Comparison of ENCODE assay signal across 13 cellular contexts in the genomic region with DNA sequence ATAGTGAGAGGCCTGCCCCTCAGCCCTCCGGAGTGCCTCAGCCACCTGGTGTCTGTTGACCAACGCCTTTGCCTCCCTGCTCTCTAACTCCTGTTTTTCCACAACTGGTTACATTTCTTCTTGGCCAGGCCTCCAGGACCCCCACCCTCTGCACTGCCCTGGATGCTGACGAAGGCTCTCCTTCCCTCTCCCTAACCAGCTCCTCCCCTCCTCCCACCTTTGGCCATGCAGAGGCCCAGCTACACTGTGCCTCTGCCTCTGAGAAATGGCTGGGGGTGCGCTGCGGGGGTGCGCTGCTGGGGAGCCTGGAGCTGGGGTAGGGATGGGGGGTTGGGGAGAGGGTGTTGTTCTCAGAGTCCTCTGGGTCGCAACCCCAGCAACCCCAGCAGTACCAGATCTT. TPM values are rescaled to one million over a fixed set of nuclear protein-coding genes. Genes with fewer than 3 reads are reported as not detected.
DNase-seq lines count a peak whose midpoint lies in the region; ATAC-seq and TF ChIP-seq lines count a peak whose summit lies in the region.
"Not testable (repeated sequence)": the region's sequence is repeated elsewhere in the genome, so short reads cannot be mapped to it uniquely, and the experiment has no call there.
"Had no signal": no experiment of that assay in that cellular context is flagged by ENCODE, and none has a peak within 500 bp of the region (broad histone marks: within the 10 kb centered on the region; RNA-seq: fewer than 3 reads in every experiment).

No MANE protein-coding gene starts in this region.

- not testable (repeated sequence) for H3K36me3 Mint-ChIP-seq in activated naive CD4-positive, alpha-beta T cell treated with anti-CD3 and anti-CD28 coated beads, Interleukin-2, amount 10 ng/mL, durations not matched to agents 7 days and 5 days; central memory CD8-positive, alpha-beta T cell (ENCODE audit: insufficient read depth); naive B cell

- H3K4me2 ChIP-seq in BLaER1 = peak overlapping the region; percentile 58; the same call in 1 of the 2 replicates
- peak overlapping the region; percentile 68 for H3K4me2 ChIP-seq in HCT116 (ENCODE audit: low read length)
- peak overlapping the region; percentile 79 for H3K4me2 ChIP-seq in SK-N-SH
- H3K4me2 ChIP-seq in smooth muscle cell = peak overlapping the region; percentile 82

- not testable (repeated sequence) for TF ChIP-seq RAD21 in HCT116 (IDR thresholded peaks at IDR 0.05; ENCODE audit: low read depth); SK-N-SH (IDR thresholded peaks at IDR 0.05; ENCODE audit: low read length)

- not testable (repeated sequence) for H3K36me3 ChIP-seq in BLaER1; HCT116 (ENCODE audit: control insufficient read depth in 1 of 2, insufficient read depth in 2 of 2, low read length in 2 of 2); SK-N-SH (replicated peaks in 1 of 2; ENCODE audit: control insufficient read depth in 1 of 2, insufficient read depth in 2 of 2, low read length in 1 of 2); smooth muscle cell (ENCODE audit: low read depth)

- H4K20me1 ChIP-seq in BLaER1 = peaks cover 13% of the 10 kb centered on the region; the same call in 1 of the 2 replicates
- H4K20me1 ChIP-seq in HCT116 (ENCODE audit: insufficient read depth); SK-N-SH (ENCODE audit: insufficient read depth); smooth muscle cell (ENCODE audit: low read depth): not testable (repeated sequence)

- POLR2A ChIA-PET in HCT116 (lab: Charles Lee); SK-N-SH (lab: Yijun Ruan, JAX): not testable (repeated sequence)

- not testable (repeated sequence) for H3K9me3 Mint-ChIP-seq in activated naive CD4-positive, alpha-beta T cell treated with anti-CD3 and anti-CD28 coated beads, Interleukin-2, amount 10 ng/mL, durations not matched to agents 7 days and 5 days; central memory CD8-positive, alpha-beta T cell; naive B cell

- H3K27ac Mint-ChIP-seq in activated naive CD4-positive, alpha-beta T cell treated with anti-CD3 and anti-CD28 coated beads, Interleukin-2, amount 10 ng/mL, durations not matched to agents 7 days and 5 days; central memory CD8-positive, alpha-beta T cell (ENCODE audit: low read depth): not testable (repeated sequence)
- H3K27ac Mint-ChIP-seq in naive B cell = peak overlapping the region in 1 of 6 donors; percentile 12

- TF ChIP-seq EP300 in SK-N-SH (IDR thresholded peaks at IDR 0.05; ENCODE audit: borderline replicate concordance in 1 of 2, low read depth in 1 of 2, low read length in 1 of 2) = not testable (repeated sequence)

- H2AFZ ChIP-seq in HCT116 (ENCODE audit: low read depth, low read length, poor library complexity, severe bottlenecking); SK-N-SH (ENCODE audit: low read depth); smooth muscle cell (ENCODE audit: low read depth): not testable (repeated sequence)

- 0 out of 2 replicates have a peak overlapping the region, but pooled peaks have one; percentile 25 for H3K4me3 ChIP-seq in BLaER1
- H3K4me3 ChIP-seq in HCT116 (replicated peaks in 1 of 2; ENCODE audit: low read depth in 1 of 2, low read length in 2 of 2) = peak overlapping the region; percentile 43 to 58
- peak overlapping the region in 1 of 2 experiments; percentile 52; a peak in 2 of 4 replicates for H3K4me3 ChIP-seq in SK-N-SH (ENCODE audit: low read depth in 2 of 2, low read length in 1 of 2)
- peak overlapping the region; percentile 52 for H3K4me3 ChIP-seq in smooth muscle cell

- peaks cover 24% of the 10 kb centered on the region for H3K4me1 Mint-ChIP-seq in activated naive CD4-positive, alpha-beta T cell treated with anti-CD3 and anti-CD28 coated beads, Interleukin-2, amount 10 ng/mL, durations not matched to agents 7 days and 5 days
- H3K4me1 Mint-ChIP-seq in central memory CD8-positive, alpha-beta T cell = not testable (repeated sequence)
- peaks cover 8 to 23% (median 18%) of the 10 kb centered on the region in 3 donors for H3K4me1 Mint-ChIP-seq in naive B cell

- H3K4me1 ChIP-seq in BLaER1; HCT116 (ENCODE audit: control insufficient read depth in 1 of 2, insufficient read depth in 2 of 2, low read length in 2 of 2); SK-N-SH (ENCODE audit: control insufficient read depth in 1 of 2, insufficient read depth in 2 of 2, low read depth in 1 of 2, low read length in 1 of 2); smooth muscle cell (ENCODE audit: low read depth): not testable (repeated sequence)

- H3K27me3 ChIP-seq in BLaER1 = peaks cover 53% of the 10 kb centered on the region
- not testable (repeated sequence) for H3K27me3 ChIP-seq in HCT116 (ENCODE audit: insufficient read depth, low read length); SK-N-SH (ENCODE audit: insufficient read depth); smooth muscle cell (ENCODE audit: low read depth)

- H3K4me3 Mint-ChIP-seq in activated naive CD4-positive, alpha-beta T cell treated with anti-CD3 and anti-CD28 coated beads, Interleukin-2, amount 10 ng/mL, durations not matched to agents 7 days and 5 days = peak overlapping the region; percentile 67
- peak overlapping the region; percentile 57 for H3K4me3 Mint-ChIP-seq in central memory CD8-positive, alpha-beta T cell
- H3K4me3 Mint-ChIP-seq in naive B cell = peak overlapping the region in 5 of 8 donors; percentile 59 to 89 (median 74)

- not testable (repeated sequence) for TF ChIP-seq POLR2A in HCT116 (IDR thresholded peaks at IDR 0.05; ENCODE audit: borderline replicate concordance, extremely low read depth, insufficient read depth, insufficient read length)

- CTCF ChIA-PET in HCT116 (lab: Charles Lee); activated naive CD4-positive, alpha-beta T cell treated with anti-CD3 and anti-CD28 coated beads, Interleukin-2, amount 10 ng/mL, durations not matched to agents 7 days and 5 days (lab: Charles Lee): not testable (repeated sequence)
- CTCF ChIA-PET in SK-N-SH (lab: Yijun Ruan, JAX) = interaction anchor here (0.9 kb wide), 1 partner anchor 225 kb away, joined by 3 read pairs; no protein-coding TSS in a partner anchor

- WGBS in SK-N-SH (ENCODE audit: low lambda C conversion rate) = 55% methylated on average over 5 of the region's 7 CpGs
- 33% methylated on average over 5 of the region's 7 CpGs for WGBS in smooth muscle cell (ENCODE audit: low lambda C conversion rate)

- BruUV-seq in HCT116 (replicated peaks; lab: Mats Ljungman, UMichigan) = not testable (repeated sequence)

- H3F3A ChIP-seq in SK-N-SH (replicated peaks; ENCODE audit: insufficient read depth); smooth muscle cell (ENCODE audit: low read depth): not testable (repeated sequence)

- H3K9ac ChIP-seq in BLaER1; HCT116 (ENCODE audit: low read length); SK-N-SH; smooth muscle cell (ENCODE audit: low read depth): not testable (repeated sequence)

- H3K9me3 ChIP-seq in BLaER1; HCT116 (ENCODE audit: control insufficient read depth in 1 of 2, insufficient read depth in 1 of 2, low read depth in 1 of 2, low read length in 2 of 2); SK-N-SH; smooth muscle cell (replicated peaks; ENCODE audit: low read depth): not testable (repeated sequence)

- not testable (repeated sequence) for H3K79me2 ChIP-seq in HCT116 (ENCODE audit: insufficient read depth, low read length); SK-N-SH (ENCODE audit: insufficient read depth); smooth muscle cell (ENCODE audit: low read depth)

- not testable (repeated sequence) for DNase-seq in HCT116 (ENCODE audit: low read depth, low spot score); SK-N-SH; activated naive CD4-positive, alpha-beta T cell treated with anti-CD3 and anti-CD28 coated beads, Interleukin-2, amount 10 ng/mL, durations not matched to agents 7 days and 5 days; central memory CD8-positive, alpha-beta T cell (ENCODE audit: low spot score in 2 of 2); Right ventricle myocardium superior; naive B cell; smooth muscle cell (lab: John Stamatoyannopoulos, UW; ENCODE audit: unreplicated experiment)

- H3K27me3 Mint-ChIP-seq in activated naive CD4-positive, alpha-beta T cell treated with anti-CD3 and anti-CD28 coated beads, Interleukin-2, amount 10 ng/mL, durations not matched to agents 7 days and 5 days = peaks cover 14% of the 10 kb centered on the region
- H3K27me3 Mint-ChIP-seq in central memory CD8-positive, alpha-beta T cell; naive B cell: not testable (repeated sequence)

- intact Hi-C loops in HCT116 (cut with micrococcal nuclease); Right ventricle myocardium superior (cut with DNase I): not testable (repeated sequence)

- ATAC-seq in HCT116 = peak; percentile 7
- ATAC-seq in central memory CD8-positive, alpha-beta T cell (replicated peaks; ENCODE audit: extremely low read depth, poor library complexity, severe bottlenecking); naive B cell (ENCODE audit: low read depth in 2 of 2): not testable (repeated sequence)
- ATAC-seq in Right ventricle myocardium superior (ENCODE audit: poor library complexity) = peak; percentile 8

- RAD21 ChIA-PET in HCT116 (lab: Charles Lee; ENCODE audit: low non-redundant PET in 1 of 2, low total read pairs in 2 of 2, uncharacterized antibody in 2 of 2, unreplicated experiment in 2 of 2) = not testable (repeated sequence)

- not testable (repeated sequence) for H3K27ac ChIP-seq in BLaER1; HCT116 (ENCODE audit: low read depth, low read length); SK-N-SH (ENCODE audit: low read depth in 2 of 2, low read length in 1 of 2); smooth muscle cell (ENCODE audit: low read depth)

- TF ChIP-seq CTCF in HCT116 (IDR thresholded peaks at IDR 0.05 in 2 of 3, conservative IDR thresholded peaks at IDR 0.05 in 1 of 3; ENCODE audit: borderline replicate concordance in 1 of 3, insufficient read depth in 1 of 3, low read depth in 2 of 3, low read length in 2 of 3); SK-N-SH (IDR thresholded peaks at IDR 0.05); smooth muscle cell (IDR thresholded peaks at IDR 0.05; ENCODE audit: borderline replicate concordance, insufficient read depth, poor library complexity, severe bottlenecking): not testable (repeated sequence)

- H3K9me2 ChIP-seq in HCT116 (ENCODE audit: insufficient read depth); SK-N-SH: not testable (repeated sequence)

RNA-seq across cellular contexts. Expression of a gene that starts 57.3 kb away (rescaled TPM):
- total RNA-seq in HCT116 (2021; ENCODE audit: unreplicated experiment) (not detected), Right ventricle myocardium superior (not detected), smooth muscle cell (not detected in 2 replicates)
- not detected in 2 replicates for polyA plus RNA-seq in HCT116 (2012)
- polyA plus RNA-seq in SK-N-SH (2012; rRNA removed) (not detected in 2 replicates), naive B cell (ENCODE audit: low read depth in 6 of 6) (not detected), smooth muscle cell (not detected in 2 replicates)
- not detected in 2 replicates for polyA plus RNA-seq in SK-N-SH (2012; cell fraction: cytosol; rRNA removed)
- not detected in 2 replicates for polyA plus RNA-seq in SK-N-SH (2012; cell fraction: nucleus; rRNA removed)
- total RNA-seq: G401; heart left ventricle; neural crest cell; T-helper 1 cell treated with Interleukin-12 subunit alpha and Interleukin-12 subunit beta and Interleukin-4 antibody, amounts not matched to agents 30 ng/mL and 1 ng/mL, for 36 hours; temporal lobe had no signal
- polyA plus RNA-seq: heart left ventricle had no signal
